8 cellular contexts compared by ENCODE assay signal in the genomic region with DNA sequence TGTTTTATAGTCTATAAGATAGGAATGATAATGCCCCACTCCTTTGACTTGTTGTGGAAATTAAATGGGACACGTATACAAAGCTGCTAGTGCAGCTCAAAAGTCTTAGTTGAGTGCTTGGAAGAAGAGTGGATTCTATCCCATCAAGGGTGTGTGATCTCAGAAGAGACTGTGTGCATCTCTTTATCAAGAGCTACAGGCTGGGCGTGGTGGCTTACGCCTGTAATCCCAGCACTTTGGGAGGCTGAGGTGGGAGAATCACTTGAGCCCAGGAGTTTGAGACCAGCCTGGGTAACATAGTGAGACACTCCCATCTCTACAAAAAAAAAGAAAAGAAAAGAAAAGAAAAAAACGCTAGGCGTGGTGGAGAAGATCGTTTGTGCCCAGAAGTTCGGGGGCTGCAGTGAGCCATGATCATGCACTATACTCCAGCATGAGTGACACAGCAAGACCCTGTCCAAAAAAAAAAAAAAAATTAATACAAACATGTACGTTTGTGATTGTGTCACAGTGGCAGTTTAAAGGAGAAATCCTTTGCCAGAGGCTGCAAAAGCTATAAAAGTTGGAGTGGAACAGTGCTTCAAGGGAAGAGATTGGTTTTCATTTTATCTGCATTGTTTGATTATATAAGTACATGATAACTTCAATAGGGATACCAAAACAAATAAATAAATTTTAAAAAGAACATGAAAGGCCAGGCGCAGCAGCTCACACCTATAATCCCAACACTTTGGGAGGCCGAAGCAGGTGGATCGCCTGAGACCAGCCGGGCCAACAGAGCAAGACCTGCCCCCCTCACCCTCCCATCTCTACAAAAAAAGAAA. TPM values are rescaled to one million over a fixed set of nuclear protein-coding genes. Genes with fewer than 3 reads are reported as not detected.
DNase-seq lines count a peak whose midpoint lies in the region; TF ChIP-seq lines count a peak whose summit lies in the region.

No MANE protein-coding gene starts in this region.

- 67% methylated on average over 12 of the region's 12 CpGs for WGBS in hepatocyte (ENCODE audit: low lambda C conversion rate, missing lambda C conversion rate)

- H3K27ac ChIP-seq in hepatocyte, result peak overlapping the region; percentile 90

- POLR2A ChIA-PET in activated CD4-positive, alpha-beta memory T cell treated with anti-CD3 and anti-CD28 coated beads for 36 hours (lab: Charles Lee), result interaction anchor here (0.6 to 1.7 kb wide), 6 partner anchors 79 to 423 kb away, joined by 3 to 7 read pairs (median 4); partner anchors contain the start of genes MAP2K1, RAB11A, SNAPC5 and ZWILCH

- peak overlapping the region; percentile 80 for H3K4me3 Mint-ChIP-seq in activated CD4-positive, alpha-beta memory T cell treated with anti-CD3 and anti-CD28 coated beads for 36 hours
- peak overlapping the region; percentile 85 for H3K4me3 Mint-ChIP-seq in stimulated activated naive CD8-positive, alpha-beta T cell treated with anti-CD3 and anti-CD28 coated beads, Interleukin-15, Interleukin-2, amounts not matched to agents 100 ng/mL and 50 ng/mL, for 24 hours

- peak overlapping the region; percentile 82 for H3K4me2 ChIP-seq in hepatocyte

- no peaks in the 10 kb centered on the region for H3K36me3 ChIP-seq in hepatocyte (replicated peaks; ENCODE audit: insufficient read depth, low read depth)

- peak; percentile 65 for DNase-seq in NCI-H1105 treated with DMSO at 0.1 percent for 48 hours (lab: John Stamatoyannopoulos, UW)
- DNase-seq in NCI-H1105 (lab: John Stamatoyannopoulos, UW), result no peak
- DNase-seq in activated CD4-positive, alpha-beta memory T cell treated with anti-CD3 and anti-CD28 coated beads for 36 hours, result peak; percentile 13
- DNase-seq in hepatocyte (ENCODE audit: low spot score), result no peak
- DNase-seq in HuH-7 (ENCODE audit: low spot score), result no peak
- no peak for DNase-seq in T-helper 9 cell
- no peak for DNase-seq in cortex of kidney (lab: John Stamatoyannopoulos, UW)

- H3K27ac Mint-ChIP-seq in activated CD4-positive, alpha-beta memory T cell treated with anti-CD3 and anti-CD28 coated beads for 36 hours, result peak overlapping the region; percentile 85
- H3K27ac Mint-ChIP-seq in stimulated activated naive CD8-positive, alpha-beta T cell treated with anti-CD3 and anti-CD28 coated beads, Interleukin-15, Interleukin-2, amounts not matched to agents 100 ng/mL and 50 ng/mL, for 24 hours, result peak overlapping the region; percentile 91

- peaks cover 40% of the 10 kb centered on the region for H3K4me1 Mint-ChIP-seq in activated CD4-positive, alpha-beta memory T cell treated with anti-CD3 and anti-CD28 coated beads for 36 hours (ENCODE audit: low read depth)
- H3K4me1 Mint-ChIP-seq in stimulated activated naive CD8-positive, alpha-beta T cell treated with anti-CD3 and anti-CD28 coated beads, Interleukin-15, Interleukin-2, amounts not matched to agents 100 ng/mL and 50 ng/mL, for 24 hours (ENCODE audit: low read depth), result peaks cover 51% of the 10 kb centered on the region

- no peaks in the 10 kb centered on the region for H3K27me3 ChIP-seq in hepatocyte

- no peaks in the 10 kb centered on the region for H3K27me3 Mint-ChIP-seq in activated CD4-positive, alpha-beta memory T cell treated with anti-CD3 and anti-CD28 coated beads for 36 hours
- no peaks in the 10 kb centered on the region for H3K27me3 Mint-ChIP-seq in stimulated activated naive CD8-positive, alpha-beta T cell treated with anti-CD3 and anti-CD28 coated beads, Interleukin-15, Interleukin-2, amounts not matched to agents 100 ng/mL and 50 ng/mL, for 24 hours

- peaks cover 34% of the 10 kb centered on the region for H3K79me2 ChIP-seq in hepatocyte

- peak overlapping the region; percentile 85 for H2AFZ ChIP-seq in hepatocyte

- H3K9me2 ChIP-seq in hepatocyte (replicated peaks; ENCODE audit: insufficient read depth), result no peaks in the 10 kb centered on the region

- H3K9me3 Mint-ChIP-seq in activated CD4-positive, alpha-beta memory T cell treated with anti-CD3 and anti-CD28 coated beads for 36 hours, result no peaks in the 10 kb centered on the region
- H3K9me3 Mint-ChIP-seq in stimulated activated naive CD8-positive, alpha-beta T cell treated with anti-CD3 and anti-CD28 coated beads, Interleukin-15, Interleukin-2, amounts not matched to agents 100 ng/mL and 50 ng/mL, for 24 hours, result no peaks in the 10 kb centered on the region

- CTCF ChIA-PET in activated CD4-positive, alpha-beta memory T cell treated with anti-CD3 and anti-CD28 coated beads for 36 hours (lab: Charles Lee), result interaction anchor here (1.0 to 1.9 kb wide), 3 partner anchors 40 to 974 kb away, joined by 3 to 5 read pairs (median 5); no protein-coding TSS in a partner anchor

- H3K36me3 Mint-ChIP-seq in activated CD4-positive, alpha-beta memory T cell treated with anti-CD3 and anti-CD28 coated beads for 36 hours, result peaks cover 5% of the 10 kb centered on the region
- H3K36me3 Mint-ChIP-seq in stimulated activated naive CD8-positive, alpha-beta T cell treated with anti-CD3 and anti-CD28 coated beads, Interleukin-15, Interleukin-2, amounts not matched to agents 100 ng/mL and 50 ng/mL, for 24 hours (ENCODE audit: low read depth), result peaks cover 15% of the 10 kb centered on the region

- intact Hi-C loops in activated CD4-positive, alpha-beta memory T cell treated with anti-CD3 and anti-CD28 coated beads for 36 hours (cut with micrococcal nuclease), result loop anchor here (2.0 to 10.0 kb wide), 4 partner anchors 65 to 678 kb away; partner anchors contain the start of genes INTS14, RAB11A and TIPIN

- no peaks in the 10 kb centered on the region for H3K9me3 ChIP-seq in hepatocyte (ENCODE audit: low read depth)

- H3K4me3 ChIP-seq in hepatocyte, result peak overlapping the region; percentile 43

- no peak for TF ChIP-seq CTCF in hepatocyte (IDR thresholded peaks at IDR 0.05; ENCODE audit: poor library complexity)

- no peaks in the 10 kb centered on the region for H4K20me1 ChIP-seq in hepatocyte (ENCODE audit: insufficient read depth, poor library complexity, severe bottlenecking)

- H3K4me1 ChIP-seq in hepatocyte (ENCODE audit: insufficient read depth), result peaks cover 30% of the 10 kb centered on the region

RNA-seq across cellular contexts. Expression of gene DIS3L, which starts 0.9 kb away (rescaled TPM):
- 10 to 100 TPM; 23.5 to 26.3 TPM for total RNA-seq in activated CD4-positive, alpha-beta memory T cell treated with anti-CD3 and anti-CD28 coated beads for 36 hours
- 29.5 and 34.4 TPM in 2 replicates for total RNA-seq in hepatocyte
- polyA plus RNA-seq in hepatocyte, result 18.6 and 20.3 TPM in 2 replicates

RNA-seq across cellular contexts. Expression of gene MEGF11, which starts 38.9 kb away (rescaled TPM):
- not detected for total RNA-seq in activated CD4-positive, alpha-beta memory T cell treated with anti-CD3 and anti-CD28 coated beads for 36 hours
- total RNA-seq in hepatocyte, result 0.07 and 0.12 TPM in 2 replicates
- polyA plus RNA-seq in hepatocyte, result 0.25 TPM in 1 of 2 replicates, not detected in the other

Comparison
In these comparisons a context has a peak if more than half of its experiments do, and no peak if none do; other contexts are left out.
1. DNase-seq: peak in NCI-H1105 treated with DMSO at 0.1 percent for 48 hours (single experiment) and activated CD4-positive, alpha-beta memory T cell treated with anti-CD3 and anti-CD28 coated beads for 36 hours (single experiment); none in NCI-H1105 (single experiment), hepatocyte (single experiment), HuH-7 (single experiment), T-helper 9 cell (single experiment) and cortex of kidney (single experiment).